Comparison of ENCODE assay signal across 8 cellular contexts in the genomic region with DNA sequence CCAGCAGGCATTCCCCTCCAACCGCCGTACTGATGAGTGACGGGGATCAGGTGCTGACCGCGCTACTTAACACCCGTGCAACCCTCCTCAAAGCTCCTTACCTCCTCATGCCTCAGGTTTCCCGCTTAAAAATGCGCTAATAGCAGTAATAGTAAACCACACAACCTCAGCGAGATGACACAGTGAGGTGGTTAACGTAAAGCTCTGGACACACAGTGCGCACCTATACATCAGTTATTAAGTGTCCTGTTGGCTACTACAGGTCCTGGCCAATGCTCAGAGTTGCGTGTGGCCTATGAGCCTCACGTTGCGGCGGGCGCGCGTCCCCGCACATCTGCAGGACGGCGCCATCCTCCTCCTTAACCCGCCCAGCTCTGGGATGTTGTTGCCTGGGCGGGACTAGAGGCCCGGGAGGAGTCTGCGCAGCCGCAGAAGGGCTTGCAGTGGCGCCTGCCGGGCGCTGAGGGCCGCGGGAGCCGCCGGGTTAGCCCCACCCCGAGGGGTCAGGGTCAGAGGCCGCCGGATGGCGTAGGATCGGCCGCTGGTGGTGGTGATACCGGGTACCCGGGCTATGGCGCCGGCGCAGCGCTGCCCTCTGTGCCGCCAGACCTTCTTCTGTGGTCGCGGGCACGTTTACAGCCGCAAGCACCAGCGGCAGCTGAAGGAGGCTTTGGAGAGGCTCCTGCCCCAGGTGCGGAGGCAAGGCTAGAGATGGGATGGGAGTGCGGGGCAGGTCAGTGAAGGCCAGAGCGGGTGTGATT. TPM values are rescaled to one million over a fixed set of nuclear protein-coding genes. Genes with fewer than 3 reads are reported as not detected.
DNase-seq lines count a peak whose midpoint lies in the region; ATAC-seq lines count a peak whose summit lies in the region.

A gene with protein sequence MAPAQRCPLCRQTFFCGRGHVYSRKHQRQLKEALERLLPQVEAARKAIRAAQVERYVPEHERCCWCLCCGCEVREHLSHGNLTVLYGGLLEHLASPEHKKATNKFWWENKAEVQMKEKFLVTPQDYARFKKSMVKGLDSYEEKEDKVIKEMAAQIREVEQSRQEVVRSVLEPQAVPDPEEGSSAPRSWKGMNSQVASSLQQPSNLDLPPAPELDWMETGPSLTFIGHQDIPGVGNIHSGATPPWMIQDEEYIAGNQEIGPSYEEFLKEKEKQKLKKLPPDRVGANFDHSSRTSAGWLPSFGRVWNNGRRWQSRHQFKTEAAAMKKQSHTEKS (plus strand): TSS at position 512 of the 761 bp plus-strand sequence. CDS start 60 bp downstream, at position 572.

- H3K36me3 Mint-ChIP-seq in memory B cell, result peaks cover 2% of the 10 kb centered on the region

- no peaks in the 10 kb centered on the region for H3K27me3 Mint-ChIP-seq in memory B cell

- H3K9me3 ChIP-seq in effector memory CD4-positive, alpha-beta T cell (ENCODE audit: control insufficient read depth, low read length), result no peaks in the 10 kb centered on the region

- H3K9me3 Mint-ChIP-seq in memory B cell, result no peaks in the 10 kb centered on the region

- H3K36me3 ChIP-seq in effector memory CD4-positive, alpha-beta T cell (ENCODE audit: control insufficient read depth, insufficient read depth, low read length), result peaks cover 20% of the 10 kb centered on the region

- H3K27me3 ChIP-seq in effector memory CD4-positive, alpha-beta T cell (replicated peaks; ENCODE audit: control insufficient read depth, insufficient read depth, low read length, poor library complexity, severe bottlenecking), result no peaks in the 10 kb centered on the region

- peaks cover 17% of the 10 kb centered on the region for H3K4me1 ChIP-seq in effector memory CD4-positive, alpha-beta T cell (ENCODE audit: control insufficient read depth, insufficient read depth, low read length, poor library complexity, severe bottlenecking)

- H3K27ac Mint-ChIP-seq in memory B cell, result peak within 1 kb of the TSS; percentile 96

- H3K27ac ChIP-seq in effector memory CD4-positive, alpha-beta T cell (ENCODE audit: insufficient read depth, low read length, poor library complexity, severe bottlenecking), result peak within 1 kb of the TSS; percentile 85

- H3K4me3 Mint-ChIP-seq in memory B cell, result peak within 1 kb of the TSS; percentile 90

- H3K4me1 Mint-ChIP-seq in memory B cell, result peaks cover 17% of the 10 kb centered on the region

- H3K4me3 ChIP-seq in effector memory CD4-positive, alpha-beta T cell (ENCODE audit: insufficient read depth, low read depth, low read length, poor library complexity, severe bottlenecking), result peak within 1 kb of the TSS; percentile 78

- peak; percentile 97 for DNase-seq in COLO829 (ENCODE audit: low spot score)
- DNase-seq in HT-29 (ENCODE audit: low spot score), result peak; percentile 96
- DNase-seq in NK-92 treated with Interleukin-12 subunit alpha and Interleukin-12 subunit beta, amount 100 ng/mL, for 24 hours (lab: John Stamatoyannopoulos, UW), result peak; percentile 95
- peak; percentile 89 for DNase-seq in activated CD8-positive, alpha-beta memory T cell treated with anti-CD3 and anti-CD28 coated beads for 4 hours (ENCODE audit: low read depth in 2 of 2)
- DNase-seq in effector memory CD4-positive, alpha-beta T cell, result peak; percentile 92 to 96 (median 93)
- peak; percentile 86 to 88 for DNase-seq in memory B cell (ENCODE audit: low spot score in 2 of 2)
- peak; percentile 91 for DNase-seq in stimulated activated CD8-positive, alpha-beta memory T cell treated with anti-CD3 and anti-CD28 coated beads, Interleukin-12 subunit alpha, Interleukin-12 subunit beta, amount 100 ng/mL, for 24 hours (ENCODE audit: extremely low read depth)

- ATAC-seq in GM21360 (IDR thresholded peaks at IDR 0.05; ENCODE audit: unreplicated experiment), result peak; percentile 86
- peak; percentile 93 for ATAC-seq in memory B cell (ENCODE audit: low read depth)

RNA-seq across cellular contexts. Expression of the gene that starts here (rescaled TPM):
- total RNA-seq in HT-29 (2014; rRNA removed; shearing (Covaris generic)), result 40.3 and 40.9 TPM in 2 replicates

Comparison
In these comparisons a context has a peak if more than half of its experiments do, and no peak if none do; other contexts are left out.
1. Peak in every context shown above with its lines: DNase-seq, ATAC-seq, H3K4me3 ChIP-seq and H3K27ac ChIP-seq.